ENCODE assay signal across 26 cellular contexts in the genomic region with DNA sequence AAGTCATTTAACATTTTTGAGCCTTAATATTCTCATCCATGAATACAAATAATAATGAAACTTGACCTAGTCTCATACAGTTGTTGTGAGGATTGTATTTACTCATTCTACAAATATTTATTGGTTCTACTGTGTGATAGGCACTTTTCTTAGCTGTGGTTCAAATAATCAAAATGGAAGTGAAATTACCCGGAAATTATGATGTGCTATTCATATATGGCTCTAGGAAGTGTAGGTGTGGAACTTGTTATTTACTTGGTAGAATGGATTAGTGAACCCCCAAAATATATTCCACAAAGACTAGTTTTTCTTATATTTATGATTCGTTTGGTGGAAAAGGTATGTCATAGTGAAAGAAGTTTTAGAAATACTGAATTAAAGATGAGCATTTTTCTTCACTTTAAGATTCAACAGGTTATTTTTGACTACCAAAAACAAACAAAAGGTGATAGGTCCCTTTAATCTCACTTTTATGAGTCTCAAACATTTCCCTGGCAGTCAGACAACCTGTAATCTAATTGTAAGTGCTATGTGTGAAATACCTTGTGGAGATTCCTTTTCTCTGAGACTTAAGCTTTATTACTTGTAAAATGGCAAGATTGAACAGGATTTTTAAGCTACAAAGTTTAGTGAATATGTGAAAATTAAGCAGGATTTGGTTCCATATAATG.
DNase-seq lines count a peak whose midpoint lies in the region; ATAC-seq lines count a peak whose summit lies in the region.
"Had no signal": no experiment of that assay in that cellular context is flagged by ENCODE, and none has a peak within 500 bp of the region (broad histone marks: within the 10 kb centered on the region; RNA-seq: fewer than 3 reads in every experiment).

No MANE protein-coding gene starts in this region.

- no peak for DNase-seq in activated naive CD4-positive, alpha-beta T cell treated with anti-CD3 and anti-CD28 coated beads, Interleukin-2, amount 50 U/mL, for 16 hours
- DNase-seq in mesendoderm (peak; percentile 62), NCI-H1105 treated with DMSO at 0.1 percent for 48 hours (lab: John Stamatoyannopoulos, UW) (no peak), mucosa of gallbladder (ENCODE audit: low spot score) (no peak), NCI-H774 (lab: John Stamatoyannopoulos, UW) (no peak)
- DNase-seq: adrenal gland; foreskin melanocyte; immature natural killer cell; MG63; naive thymus-derived CD4-positive, alpha-beta T cell; NCI-H2081 treated with DMSO at 0.1 percent for 48 hours; NCI-H345; ovary; right cardiac atrium; spleen; stimulated activated CD4-positive, alpha-beta T cell treated with anti-CD3 and anti-CD28 coated beads, Interleukin-2, amount 100 ng/mL, for 48 hours; WERI-Rb-1 had no signal

- H3K9ac ChIP-seq in mesendoderm (ENCODE audit: low read length): no peak overlapping the region

- no CpG with 5 or more reads among the region's 2 CpGs for WGBS in mesendoderm (ENCODE audit: extremely low coverage, insufficient coverage, low lambda C conversion rate)

- peaks cover 12% of the 10 kb centered on the region for H3K36me3 Mint-ChIP-seq in activated naive CD4-positive, alpha-beta T cell treated with anti-CD3 and anti-CD28 coated beads, Interleukin-2, amount 50 U/mL, for 24 hours
- H3K36me3 Mint-ChIP-seq in activated T-helper 17 cell treated with anti-CD3 and anti-CD28 coated beads, Interleukin-2, amount 50 U/mL, for 72 hours (ENCODE audit: low read depth): peaks cover 50% of the 10 kb centered on the region

- no peak overlapping the region for H3K23ac ChIP-seq in mesendoderm (ENCODE audit: low read length)

- H4K8ac ChIP-seq in mesendoderm (ENCODE audit: low read depth, low read length): no peak overlapping the region

- no peak overlapping the region for H3K4me3 ChIP-seq in mesendoderm (ENCODE audit: low read length)
- H3K4me3 ChIP-seq: adrenal gland, coronary artery, esophagus muscularis mucosa, hepatocyte, MG63, ovary, spleen had no signal

- H3K27me3 ChIP-seq in mesendoderm (ENCODE audit: insufficient read depth, low read length, poor library complexity): no peaks in the 10 kb centered on the region
- H3K27me3 ChIP-seq: adrenal gland, esophagus muscularis mucosa, hepatocyte, MG63, ovary, spleen had no signal

- H3K4ac ChIP-seq in mesendoderm (ENCODE audit: low read depth, low read length): no peak overlapping the region

- no peak overlapping the region for H2AK5ac ChIP-seq in mesendoderm (ENCODE audit: low read length)

- no peaks in the 10 kb centered on the region for H3K79me1 ChIP-seq in mesendoderm (ENCODE audit: low read length)

- H3K4me1 ChIP-seq in mesendoderm (ENCODE audit: control insufficient read depth, low read depth, low read length): no peaks in the 10 kb centered on the region

- no peak overlapping the region for H2BK120ac ChIP-seq in mesendoderm (ENCODE audit: low read depth, low read length)

- H4K5ac ChIP-seq in mesendoderm (ENCODE audit: low read length): no peak overlapping the region

- H3K4me2 ChIP-seq in mesendoderm (ENCODE audit: low read length): no peak overlapping the region
- H3K4me2 ChIP-seq: hepatocyte had no signal

- H3K4me3 Mint-ChIP-seq in activated naive CD4-positive, alpha-beta T cell treated with anti-CD3 and anti-CD28 coated beads, Interleukin-2, amount 50 U/mL, for 24 hours: no peak overlapping the region
- H3K4me3 Mint-ChIP-seq in activated T-helper 17 cell treated with anti-CD3 and anti-CD28 coated beads, Interleukin-2, amount 50 U/mL, for 72 hours: peak overlapping the region; percentile 67
- H3K4me3 Mint-ChIP-seq: immature natural killer cell; naive thymus-derived CD4-positive, alpha-beta T cell; stimulated activated memory B cell treated with anti-CD40 and anti-IgM and Interleukin-4, amounts not matched to agents 10 μg/mL and 1 μg/mL and 100 μg/mL, for 72 hours had no signal

- peak; percentile 85 for ATAC-seq in activated T-helper 17 cell treated with anti-CD3 and anti-CD28 coated beads, Interleukin-2, amount 50 U/mL, for 72 hours (replicated peaks)
- ATAC-seq: left lobe of liver; naive thymus-derived CD4-positive, alpha-beta T cell; right cardiac atrium; SK-N-SH treated with all-trans-retinoic acid at 6 μM for 48 hours; stimulated activated memory B cell treated with anti-CD40 and anti-IgM and Interleukin-4, amounts not matched to agents 10 μg/mL and 1 μg/mL and 100 μg/mL, for 72 hours had no signal

- H3K9me3 Mint-ChIP-seq in activated naive CD4-positive, alpha-beta T cell treated with anti-CD3 and anti-CD28 coated beads, Interleukin-2, amount 50 U/mL, for 24 hours: no peaks in the 10 kb centered on the region
- H3K9me3 Mint-ChIP-seq in activated T-helper 17 cell treated with anti-CD3 and anti-CD28 coated beads, Interleukin-2, amount 50 U/mL, for 72 hours: no peaks in the 10 kb centered on the region
- H3K9me3 Mint-ChIP-seq: immature natural killer cell; stimulated activated memory B cell treated with anti-CD40 and anti-IgM and Interleukin-4, amounts not matched to agents 10 μg/mL and 1 μg/mL and 100 μg/mL, for 72 hours had no signal

- H3K4me1 Mint-ChIP-seq in activated naive CD4-positive, alpha-beta T cell treated with anti-CD3 and anti-CD28 coated beads, Interleukin-2, amount 50 U/mL, for 24 hours: peaks cover 47% of the 10 kb centered on the region
- peaks cover 33% of the 10 kb centered on the region for H3K4me1 Mint-ChIP-seq in activated T-helper 17 cell treated with anti-CD3 and anti-CD28 coated beads, Interleukin-2, amount 50 U/mL, for 72 hours

- H3K27ac Mint-ChIP-seq in activated naive CD4-positive, alpha-beta T cell treated with anti-CD3 and anti-CD28 coated beads, Interleukin-2, amount 50 U/mL, for 24 hours: peak overlapping the region; percentile 31
- H3K27ac Mint-ChIP-seq in activated T-helper 17 cell treated with anti-CD3 and anti-CD28 coated beads, Interleukin-2, amount 50 U/mL, for 72 hours: peak overlapping the region; percentile 95
- H3K27ac Mint-ChIP-seq: stimulated activated memory B cell treated with anti-CD40 and anti-IgM and Interleukin-4, amounts not matched to agents 10 μg/mL and 1 μg/mL and 100 μg/mL, for 72 hours had no signal

- no peak overlapping the region for H2BK5ac ChIP-seq in mesendoderm (ENCODE audit: low read length)

- H3K36me3 ChIP-seq in mesendoderm (ENCODE audit: control insufficient read depth, insufficient read depth, low read length): no peaks in the 10 kb centered on the region
- H3K36me3 ChIP-seq: ovary had no signal

- H3K27me3 Mint-ChIP-seq in activated naive CD4-positive, alpha-beta T cell treated with anti-CD3 and anti-CD28 coated beads, Interleukin-2, amount 50 U/mL, for 24 hours: no peaks in the 10 kb centered on the region
- no peaks in the 10 kb centered on the region for H3K27me3 Mint-ChIP-seq in activated T-helper 17 cell treated with anti-CD3 and anti-CD28 coated beads, Interleukin-2, amount 50 U/mL, for 72 hours
- H3K27me3 Mint-ChIP-seq: naive thymus-derived CD4-positive, alpha-beta T cell; stimulated activated memory B cell treated with anti-CD40 and anti-IgM and Interleukin-4, amounts not matched to agents 10 μg/mL and 1 μg/mL and 100 μg/mL, for 72 hours had no signal

- H3K27ac ChIP-seq in mesendoderm (ENCODE audit: low read depth, low read length): peak overlapping the region; percentile 15
- H3K27ac ChIP-seq: adrenal gland, C4-2B, coronary artery, esophagus muscularis mucosa, hepatocyte, ovary, spleen, WERI-Rb-1 had no signal

- no peaks in the 10 kb centered on the region for H3K79me2 ChIP-seq in mesendoderm (ENCODE audit: control insufficient read depth, insufficient read depth, low read length)
- H3K79me2 ChIP-seq: hepatocyte had no signal

- no peak overlapping the region for H3K18ac ChIP-seq in mesendoderm (ENCODE audit: low read length)

- no peak overlapping the region for H3K56ac ChIP-seq in mesendoderm (ENCODE audit: low read length)

- H2BK15ac ChIP-seq in mesendoderm (replicated peaks; ENCODE audit: low read depth): no peak overlapping the region
